Comparison of ENCODE assay signal across 1 cellular context in the genomic region with DNA sequence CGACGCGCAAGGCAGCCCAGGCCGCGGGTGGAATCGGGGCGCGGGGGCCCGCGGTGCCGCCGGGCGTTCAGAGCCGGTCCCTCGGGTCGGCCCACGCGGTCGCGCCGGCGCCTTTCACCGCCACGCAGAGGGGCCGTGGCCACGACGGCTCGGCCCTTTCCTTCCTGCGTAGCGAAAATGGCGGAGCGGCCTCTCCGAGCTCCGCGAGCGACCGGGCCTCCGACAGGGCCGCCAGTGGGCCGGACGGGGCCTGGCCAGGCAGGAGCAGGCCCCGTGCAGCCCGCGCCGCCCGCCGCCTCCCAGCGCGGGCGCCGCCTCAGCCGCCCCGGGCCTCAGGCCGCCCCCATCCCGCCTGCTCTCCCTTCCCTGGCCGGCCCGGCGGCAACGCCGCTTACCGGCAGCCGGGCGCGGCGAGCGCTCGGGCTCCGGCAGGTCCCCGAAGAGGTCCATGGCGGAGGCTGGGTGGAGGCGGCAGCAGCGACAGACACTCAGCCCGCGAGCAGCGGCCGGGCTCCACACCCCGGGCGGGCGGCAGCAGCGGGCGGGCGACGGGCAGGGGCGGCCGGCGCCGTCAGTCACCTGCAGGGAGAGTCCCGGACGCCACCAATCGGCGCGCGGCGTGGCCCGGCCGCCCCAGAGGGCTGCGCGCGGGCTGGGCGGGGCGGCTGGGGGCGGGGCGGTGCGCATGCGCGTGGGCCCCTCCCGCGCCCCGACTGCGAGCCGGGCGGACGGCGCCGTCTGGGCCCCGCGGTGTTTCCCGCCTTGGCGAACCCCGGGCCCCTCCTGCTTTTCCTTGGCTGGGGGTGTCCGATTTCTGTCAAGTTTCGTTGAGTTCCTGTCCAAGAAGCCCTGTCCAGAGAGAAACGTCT.
TF ChIP-seq lines count a peak whose summit lies in the region.

Gene ILKAP (minus strand): TSS at position 592 of the 869 bp plus-strand sequence. CDS start 142 bp downstream, at position 450.

TF ChIP-seq in HepG2, 621 proteins besides CTCF, POLR2A, EP300 and RAD21 (continued from another document and continues in another):
- TF ChIP-seq, protein P1, sequence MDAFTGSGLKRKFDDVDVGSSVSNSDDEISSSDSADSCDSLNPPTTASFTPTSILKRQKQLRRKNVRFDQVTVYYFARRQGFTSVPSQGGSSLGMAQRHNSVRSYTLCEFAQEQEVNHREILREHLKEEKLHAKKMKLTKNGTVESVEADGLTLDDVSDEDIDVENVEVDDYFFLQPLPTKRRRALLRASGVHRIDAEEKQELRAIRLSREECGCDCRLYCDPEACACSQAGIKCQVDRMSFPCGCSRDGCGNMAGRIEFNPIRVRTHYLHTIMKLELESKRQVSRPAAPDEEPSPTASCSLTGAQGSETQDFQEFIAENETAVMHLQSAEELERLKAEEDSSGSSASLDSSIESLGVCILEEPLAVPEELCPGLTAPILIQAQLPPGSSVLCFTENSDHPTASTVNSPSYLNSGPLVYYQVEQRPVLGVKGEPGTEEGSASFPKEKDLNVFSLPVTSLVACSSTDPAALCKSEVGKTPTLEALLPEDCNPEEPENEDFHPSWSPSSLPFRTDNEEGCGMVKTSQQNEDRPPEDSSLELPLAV (CRISPR knock-in tag; conservative IDR thresholded peaks at IDR 0.05; ENCODE audit: low read depth), result 0 out of 2 replicates have a peak, but pooled peaks have one; percentile 40
- TF ChIP-seq, protein P2, sequence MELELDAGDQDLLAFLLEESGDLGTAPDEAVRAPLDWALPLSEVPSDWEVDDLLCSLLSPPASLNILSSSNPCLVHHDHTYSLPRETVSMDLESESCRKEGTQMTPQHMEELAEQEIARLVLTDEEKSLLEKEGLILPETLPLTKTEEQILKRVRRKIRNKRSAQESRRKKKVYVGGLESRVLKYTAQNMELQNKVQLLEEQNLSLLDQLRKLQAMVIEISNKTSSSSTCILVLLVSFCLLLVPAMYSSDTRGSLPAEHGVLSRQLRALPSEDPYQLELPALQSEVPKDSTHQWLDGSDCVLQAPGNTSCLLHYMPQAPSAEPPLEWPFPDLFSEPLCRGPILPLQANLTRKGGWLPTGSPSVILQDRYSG (CRISPR knock-in tag; IDR thresholded peaks at IDR 0.05), result 0 out of 2 replicates have a peak, but pooled peaks have one; percentile 20
- TF ChIP-seq MEIS2 (CRISPR knock-in tag; IDR thresholded peaks at IDR 0.05) (peak; percentile 48), RBM39 (IDR thresholded peaks at IDR 0.05; ENCODE audit: low read depth, low read length, poor library complexity, severe bottlenecking) (peak; percentile 68), KDM4B (CRISPR knock-in tag; IDR thresholded peaks at IDR 0.05) (no peak), KLF9 (CRISPR knock-in tag; IDR thresholded peaks at IDR 0.05; ENCODE audit: low read depth) (0 out of 2 replicates have a peak, but pooled peaks have one; percentile 47), KLF11 (CRISPR knock-in tag; IDR thresholded peaks at IDR 0.05) (0 out of 2 replicates have a peak, but pooled peaks have one; percentile 32), ELF3 (CRISPR knock-in tag; IDR thresholded peaks at IDR 0.05) (0 out of 2 replicates have a peak, but pooled peaks have one; percentile 24), ATF7-NPFF (CRISPR knock-in tag; IDR thresholded peaks at IDR 0.05; ENCODE audit: low read depth) (peak; percentile 58; the same call in 1 of the 2 replicates), YY1 (IDR thresholded peaks at IDR 0.05; ENCODE audit: insufficient read depth, insufficient replicate concordance, low read depth, low read length) (peak; percentile 69), YEATS4 (CRISPR knock-in tag; IDR thresholded peaks at IDR 0.05; ENCODE audit: borderline replicate concordance) (peak; percentile 67; the same call in 1 of the 2 replicates), ARID4A (CRISPR knock-in tag; IDR thresholded peaks at IDR 0.05; ENCODE audit: borderline replicate concordance) (peak; percentile 73), ZNF350 (CRISPR knock-in tag; IDR thresholded peaks at IDR 0.05; ENCODE audit: borderline replicate concordance, low read depth) (peak; percentile 41; the same call in 1 of the 2 replicates), ZNF724P (CRISPR knock-in tag; IDR thresholded peaks at IDR 0.05; ENCODE audit: borderline replicate concordance) (0 out of 2 replicates have a peak, but pooled peaks have one; percentile 4), ZBTB42 (CRISPR knock-in tag; IDR thresholded peaks at IDR 0.05) (no peak), EHMT2 (IDR thresholded peaks at IDR 0.05; ENCODE audit: borderline replicate concordance, low read depth, low read length) (no peak), ZNF776 (CRISPR knock-in tag; IDR thresholded peaks at IDR 0.05) (peak; percentile 44; the same call in 1 of the 2 replicates), SNAPC2 (CRISPR knock-in tag; IDR thresholded peaks at IDR 0.05) (peak; percentile 86; the same call in 1 of the 2 replicates), STAT5B (CRISPR knock-in tag; IDR thresholded peaks at IDR 0.05) (0 out of 2 replicates have a peak, but pooled peaks have one; percentile 11), ETV5 (CRISPR knock-in tag; IDR thresholded peaks at IDR 0.05; ENCODE audit: borderline replicate concordance) (no peak; the same call in 1 of the 2 replicates), NONO (IDR thresholded peaks at IDR 0.05) (no peak), NONO (CRISPR knock-in tag; conservative IDR thresholded peaks at IDR 0.05) (0 out of 2 replicates have a peak, but pooled peaks have one; percentile 33), ZNF337 (CRISPR knock-in tag; IDR thresholded peaks at IDR 0.05; ENCODE audit: borderline replicate concordance, low read depth) (no peak), TGIF2 (CRISPR knock-in tag; IDR thresholded peaks at IDR 0.05) (peak; percentile 74; the same call in 1 of the 2 replicates), PHF8 (CRISPR knock-in tag; IDR thresholded peaks at IDR 0.05) (peak; percentile 86), ZNF598 (CRISPR knock-in tag; IDR thresholded peaks at IDR 0.05; ENCODE audit: borderline replicate concordance) (peak; percentile 61; the same call in 1 of the 2 replicates), ZNF496 (CRISPR knock-in tag; IDR thresholded peaks at IDR 0.05; ENCODE audit: insufficient replicate concordance) (no peak), ZNF749 (CRISPR knock-in tag; IDR thresholded peaks at IDR 0.05; ENCODE audit: borderline replicate concordance) (0 out of 2 replicates have a peak, but pooled peaks have one; percentile 45), ZNF160 (CRISPR knock-in tag; IDR thresholded peaks at IDR 0.05) (no peak; the same call in 1 of the 2 replicates), LBX2 (CRISPR knock-in tag; IDR thresholded peaks at IDR 0.05; ENCODE audit: borderline replicate concordance) (no peak), POLR2G (IDR thresholded peaks at IDR 0.05; ENCODE audit: low read depth, low read length) (peak; percentile 94), SALL2 (CRISPR knock-in tag; IDR thresholded peaks at IDR 0.05) (peak; percentile 74; the same call in 1 of the 2 replicates), HNF4G (IDR thresholded peaks at IDR 0.05; ENCODE audit: borderline replicate concordance, low read depth, low read length) (no peak), HNF4G (CRISPR knock-in tag; IDR thresholded peaks at IDR 0.05; ENCODE audit: borderline replicate concordance, low read depth) (no peak)
- TF ChIP-seq, protein P3, sequence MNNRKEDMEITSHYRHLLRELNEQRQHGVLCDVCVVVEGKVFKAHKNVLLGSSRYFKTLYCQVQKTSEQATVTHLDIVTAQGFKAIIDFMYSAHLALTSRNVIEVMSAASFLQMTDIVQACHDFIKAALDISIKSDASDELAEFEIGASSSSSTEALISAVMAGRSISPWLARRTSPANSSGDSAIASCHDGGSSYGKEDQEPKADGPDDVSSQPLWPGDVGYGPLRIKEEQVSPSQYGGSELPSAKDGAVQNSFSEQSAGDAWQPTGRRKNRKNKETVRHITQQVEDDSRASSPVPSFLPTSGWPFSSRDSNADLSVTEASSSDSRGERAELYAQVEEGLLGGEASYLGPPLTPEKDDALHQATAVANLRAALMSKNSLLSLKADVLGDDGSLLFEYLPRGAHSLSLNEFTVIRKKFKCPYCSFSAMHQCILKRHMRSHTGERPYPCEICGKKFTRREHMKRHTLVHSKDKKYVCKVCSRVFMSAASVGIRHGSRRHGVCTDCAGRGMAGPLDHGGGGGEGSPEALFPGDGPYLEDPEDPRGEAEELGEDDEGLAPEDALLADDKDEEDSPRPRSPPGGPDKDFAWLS (CRISPR knock-in tag; IDR thresholded peaks at IDR 0.05; ENCODE audit: borderline replicate concordance), result no peak
- TF ChIP-seq, protein P4, sequence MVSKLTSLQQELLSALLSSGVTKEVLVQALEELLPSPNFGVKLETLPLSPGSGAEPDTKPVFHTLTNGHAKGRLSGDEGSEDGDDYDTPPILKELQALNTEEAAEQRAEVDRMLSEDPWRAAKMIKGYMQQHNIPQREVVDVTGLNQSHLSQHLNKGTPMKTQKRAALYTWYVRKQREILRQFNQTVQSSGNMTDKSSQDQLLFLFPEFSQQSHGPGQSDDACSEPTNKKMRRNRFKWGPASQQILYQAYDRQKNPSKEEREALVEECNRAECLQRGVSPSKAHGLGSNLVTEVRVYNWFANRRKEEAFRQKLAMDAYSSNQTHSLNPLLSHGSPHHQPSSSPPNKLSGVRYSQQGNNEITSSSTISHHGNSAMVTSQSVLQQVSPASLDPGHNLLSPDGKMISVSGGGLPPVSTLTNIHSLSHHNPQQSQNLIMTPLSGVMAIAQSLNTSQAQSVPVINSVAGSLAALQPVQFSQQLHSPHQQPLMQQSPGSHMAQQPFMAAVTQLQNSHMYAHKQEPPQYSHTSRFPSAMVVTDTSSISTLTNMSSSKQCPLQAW (CRISPR knock-in tag; IDR thresholded peaks at IDR 0.05), result 0 out of 2 replicates have a peak, but pooled peaks have one; percentile 77
